23 cellular contexts compared by ENCODE assay signal in genomic region chr16:58963479-58963878, GRCh38.
DNase-seq lines count a peak whose midpoint lies in the region; ATAC-seq, FAIRE-seq and TF ChIP-seq lines count a peak whose summit lies in the region.
"Had no signal": no experiment of that assay in that cellular context is flagged by ENCODE, and none has a peak within 500 bp of the region (broad histone marks: within the 10 kb centered on the region; RNA-seq: fewer than 3 reads in every experiment).

No MANE protein-coding gene starts in this region.

- no peak overlapping the region for H3K9ac ChIP-seq in HepG2 (ENCODE audit: insufficient read depth, low read depth, low read length)
- H3K9ac ChIP-seq: BLaER1 had no signal

- H3K4me2 ChIP-seq in HepG2 (ENCODE audit: low read depth, low read length): no peak overlapping the region
- H3K4me2 ChIP-seq: A549, BLaER1 had no signal

- no peak for TF ChIP-seq CTCF in HepG2 (CRISPR knock-in tag; IDR thresholded peaks at IDR 0.05)
- TF ChIP-seq CTCF in right lobe of liver (IDR thresholded peaks at IDR 0.05): no peak
- no peak for TF ChIP-seq CTCF in HEK293 (tag by site-specific recombination; IDR thresholded peaks at IDR 0.05)
- TF ChIP-seq CTCF in activated CD8-positive, alpha-beta T cell treated with anti-CD3 and anti-CD28 coated beads for 36 hours (IDR thresholded peaks at IDR 0.05): no peak

- TF ChIP-seq POLR2A in HepG2 (IDR thresholded peaks at IDR 0.05; ENCODE audit: insufficient read depth in 1 of 2, low read depth in 2 of 2, low read length in 2 of 2) (no peak), right lobe of liver (IDR thresholded peaks at IDR 0.05) (no peak)

- H3K36me3 Mint-ChIP-seq in activated CD8-positive, alpha-beta T cell treated with anti-CD3 and anti-CD28 coated beads for 36 hours (ENCODE audit: low read depth): no peaks in the 10 kb centered on the region
- H3K36me3 Mint-ChIP-seq: CD14-positive monocyte; CD4-positive, alpha-beta memory T cell; CD4-positive, CD25-positive, alpha-beta regulatory T cell; CD8-positive, alpha-beta memory T cell had no signal

- H3K4me3 Mint-ChIP-seq in activated CD8-positive, alpha-beta T cell treated with anti-CD3 and anti-CD28 coated beads for 36 hours: no peak overlapping the region
- H3K4me3 Mint-ChIP-seq: CD14-positive monocyte; CD4-positive, alpha-beta memory T cell; CD4-positive, CD25-positive, alpha-beta regulatory T cell; CD8-positive, alpha-beta memory T cell had no signal

- H2AFZ ChIP-seq in HepG2 (ENCODE audit: low read length): no peak overlapping the region

- no peaks in the 10 kb centered on the region for H3K9me3 Mint-ChIP-seq in activated CD8-positive, alpha-beta T cell treated with anti-CD3 and anti-CD28 coated beads for 36 hours

- no peaks in the 10 kb centered on the region for H4K20me1 ChIP-seq in HepG2 (ENCODE audit: insufficient read depth, low read length)
- H4K20me1 ChIP-seq: BLaER1 had no signal

- no peaks in the 10 kb centered on the region for H3K4me1 ChIP-seq in HepG2 (ENCODE audit: insufficient read depth, low read length)
- no peaks in the 10 kb centered on the region for H3K4me1 ChIP-seq in right lobe of liver
- no peaks in the 10 kb centered on the region for H3K4me1 ChIP-seq in HEK293 (ENCODE audit: control insufficient read depth, insufficient read depth, low read length)
- H3K4me1 ChIP-seq: A549, BE2C, BLaER1 had no signal

- H3K4me3 ChIP-seq in HepG2 (replicated peaks in 1 of 3; ENCODE audit: insufficient read depth in 1 of 3, low read depth in 2 of 3, low read length in 3 of 3): no peak overlapping the region
- H3K4me3 ChIP-seq in right lobe of liver: no peak overlapping the region
- no peak overlapping the region for H3K4me3 ChIP-seq in HEK293 (ENCODE audit: low read depth, low read length)
- H3K4me3 ChIP-seq: A549, BLaER1 had no signal

- in situ Hi-C loops in HepG2 (cut with HindIII; ENCODE audit: extremely low pct_ligation_motif_present, low pct_unique_long_range_greater_than_20kb): no loop called here

- POLR2A ChIA-PET in HepG2 (lab: Yijun Ruan, JAX) (no interaction called here), HEK293 (lab: Yijun Ruan, JAX) (no interaction called here)
- POLR2A ChIA-PET in activated CD8-positive, alpha-beta T cell treated with anti-CD3 and anti-CD28 coated beads for 36 hours (lab: Charles Lee): no interaction called here

- no peaks in the 10 kb centered on the region for H3K36me3 ChIP-seq in HepG2 (replicated peaks in 1 of 2; ENCODE audit: control insufficient read depth in 1 of 2, insufficient read depth in 2 of 2, low read length in 2 of 2)
- H3K36me3 ChIP-seq in right lobe of liver: no peaks in the 10 kb centered on the region
- H3K36me3 ChIP-seq in HEK293 (ENCODE audit: control insufficient read depth in 2 of 2, insufficient read depth in 1 of 2, low read length in 2 of 2): no peaks in the 10 kb centered on the region
- H3K36me3 ChIP-seq: BE2C, BLaER1 had no signal

- no peaks in the 10 kb centered on the region for H3K79me2 ChIP-seq in HepG2 (ENCODE audit: insufficient read depth, low read length)

- TF ChIP-seq RAD21 in HepG2 (CRISPR knock-in tag; IDR thresholded peaks at IDR 0.05): no peak

- no peaks in the 10 kb centered on the region for H3K27me3 ChIP-seq in HepG2 (ENCODE audit: control insufficient read depth in 1 of 2, insufficient read depth in 2 of 2, low read length in 2 of 2)
- no peaks in the 10 kb centered on the region for H3K27me3 ChIP-seq in right lobe of liver
- H3K27me3 ChIP-seq: BE2C, BLaER1 had no signal

- TF ChIP-seq EP300 in HepG2 (IDR thresholded peaks at IDR 0.05; ENCODE audit: low read depth in 2 of 2, low read length in 2 of 2) (no peak), HepG2 (CRISPR knock-in tag; IDR thresholded peaks at IDR 0.05; ENCODE audit: borderline replicate concordance) (no peak)

- H3K27ac ChIP-seq in HepG2 (ENCODE audit: extremely low read length, insufficient read depth, low read length) (no peak overlapping the region), right lobe of liver (no peak overlapping the region), HEK293 (ENCODE audit: extremely low read depth, low read depth, low read length) (no peak overlapping the region)
- H3K27ac ChIP-seq: 22Rv1, A549, BLaER1 had no signal

- CTCF ChIA-PET in HepG2 (lab: Yijun Ruan, JAX; ENCODE audit: low intra/inter-chr PET ratio, low total read pairs): no interaction called here
- CTCF ChIA-PET in HEK293 (lab: Yijun Ruan, JAX): interaction anchor here (0.5 kb wide), 1 partner anchor 667 kb away, joined by 3 read pairs; no protein-coding TSS in a partner anchor
- CTCF ChIA-PET in activated CD8-positive, alpha-beta T cell treated with anti-CD3 and anti-CD28 coated beads for 36 hours (lab: Charles Lee): no interaction called here

- FAIRE-seq in HepG2 (lab: Jason Lieb, UNC): no peak
- FAIRE-seq: A549, G401.6, GM12891 had no signal

- no peak overlapping the region for H3K27ac Mint-ChIP-seq in activated CD8-positive, alpha-beta T cell treated with anti-CD3 and anti-CD28 coated beads for 36 hours
- H3K27ac Mint-ChIP-seq: CD14-positive monocyte; CD4-positive, alpha-beta memory T cell; CD4-positive, CD25-positive, alpha-beta regulatory T cell; CD8-positive, alpha-beta memory T cell had no signal

- H3K9me3 ChIP-seq in HepG2 (ENCODE audit: low read length) (no peaks in the 10 kb centered on the region), right lobe of liver (no peaks in the 10 kb centered on the region), HEK293 (ENCODE audit: control insufficient read depth, insufficient read depth, low read depth, low read length) (no peaks in the 10 kb centered on the region)
- H3K9me3 ChIP-seq: A549, BE2C, BLaER1 had no signal

- no peak for DNase-seq in HepG2 (ENCODE audit: low spot score)
- DNase-seq in right lobe of liver: no peak
- DNase-seq in activated CD8-positive, alpha-beta T cell treated with anti-CD3 and anti-CD28 coated beads for 36 hours: no peak
- DNase-seq in NCI-H187 (lab: John Stamatoyannopoulos, UW): no peak
- DNase-seq: BE2C; C1 segment of cervical spinal cord; CD4-positive, alpha-beta memory T cell; CD4-positive, CD25-positive, alpha-beta regulatory T cell; CD8-positive, alpha-beta memory T cell; COR-L47; DMS 273 treated with DMSO at 0.1 percent for 48 hours; DMS153; DMS53; DMS79; DND-41; GF-D8 had no signal

- ATAC-seq in HepG2 (no peak), right lobe of liver (no peak)
- ATAC-seq in activated CD8-positive, alpha-beta T cell treated with anti-CD3 and anti-CD28 coated beads for 36 hours: no peak
- ATAC-seq: A549 had no signal

- 0% methylated on average over 3 of the region's 3 CpGs for WGBS in HepG2 (ENCODE audit: low lambda C conversion rate)
- 31% methylated on average over 3 of the region's 3 CpGs for WGBS in right lobe of liver (ENCODE audit: insufficient coverage, low coverage, low lambda C conversion rate, missing lambda C conversion rate)

- no peaks in the 10 kb centered on the region for H3K27me3 Mint-ChIP-seq in activated CD8-positive, alpha-beta T cell treated with anti-CD3 and anti-CD28 coated beads for 36 hours
- H3K27me3 Mint-ChIP-seq: CD4-positive, CD25-positive, alpha-beta regulatory T cell had no signal

- no TSS peak for BruUV-seq in HepG2 (replicated peaks; lab: Mats Ljungman, UMichigan)

- intact Hi-C loops in HepG2 (cut with micrococcal nuclease; ENCODE audit: unreplicated experiment) (no loop called here), right lobe of liver (cut with DNase I) (no loop called here)
- intact Hi-C loops in activated CD8-positive, alpha-beta T cell treated with anti-CD3 and anti-CD28 coated beads for 36 hours (cut with micrococcal nuclease): no loop called here

- H3K4me1 Mint-ChIP-seq in activated CD8-positive, alpha-beta T cell treated with anti-CD3 and anti-CD28 coated beads for 36 hours (ENCODE audit: low read depth): no peaks in the 10 kb centered on the region
- H3K4me1 Mint-ChIP-seq: CD14-positive monocyte; CD4-positive, alpha-beta memory T cell; CD4-positive, CD25-positive, alpha-beta regulatory T cell; CD8-positive, alpha-beta memory T cell had no signal

TF ChIP-seq in HepG2, 621 proteins besides CTCF, POLR2A, EP300 and RAD21:
- TF ChIP-seq ZNF503 (CRISPR knock-in tag; IDR thresholded peaks at IDR 0.05) (no peak), ATF7 (IDR thresholded peaks at IDR 0.05) (peak; percentile 95), ATF7 (CRISPR knock-in tag; IDR thresholded peaks at IDR 0.05) (no peak), CREB1 (IDR thresholded peaks at IDR 0.05) (peak; percentile 34; the same call in 1 of the 2 replicates), CREB1 (CRISPR knock-in tag; IDR thresholded peaks at IDR 0.05) (no peak)

TF ChIP-seq in HEK293, 187 proteins besides CTCF, POLR2A, EP300 and RAD21:
- no peak for TF ChIP-seq FEZF1 (tag by site-specific recombination; IDR thresholded peaks at IDR 0.05)
- TF ChIP-seq ATF2 (tag by site-specific recombination; IDR thresholded peaks at IDR 0.05; ENCODE audit: low read depth): 0 out of 2 replicates have a peak, but pooled peaks have one; percentile 37
TF ChIP-seq in HEK293: peak in this region for 1.

Comparison
In these comparisons a context has a peak if more than half of its experiments do, and no peak if none do; other contexts are left out.
1. Of the 63 proteins assayed by ChIP-seq in both HepG2 and HEK293: peak only in HepG2: none; only in HEK293: ATF2; in both: none; in neither: 62.